In the genomic region with DNA sequence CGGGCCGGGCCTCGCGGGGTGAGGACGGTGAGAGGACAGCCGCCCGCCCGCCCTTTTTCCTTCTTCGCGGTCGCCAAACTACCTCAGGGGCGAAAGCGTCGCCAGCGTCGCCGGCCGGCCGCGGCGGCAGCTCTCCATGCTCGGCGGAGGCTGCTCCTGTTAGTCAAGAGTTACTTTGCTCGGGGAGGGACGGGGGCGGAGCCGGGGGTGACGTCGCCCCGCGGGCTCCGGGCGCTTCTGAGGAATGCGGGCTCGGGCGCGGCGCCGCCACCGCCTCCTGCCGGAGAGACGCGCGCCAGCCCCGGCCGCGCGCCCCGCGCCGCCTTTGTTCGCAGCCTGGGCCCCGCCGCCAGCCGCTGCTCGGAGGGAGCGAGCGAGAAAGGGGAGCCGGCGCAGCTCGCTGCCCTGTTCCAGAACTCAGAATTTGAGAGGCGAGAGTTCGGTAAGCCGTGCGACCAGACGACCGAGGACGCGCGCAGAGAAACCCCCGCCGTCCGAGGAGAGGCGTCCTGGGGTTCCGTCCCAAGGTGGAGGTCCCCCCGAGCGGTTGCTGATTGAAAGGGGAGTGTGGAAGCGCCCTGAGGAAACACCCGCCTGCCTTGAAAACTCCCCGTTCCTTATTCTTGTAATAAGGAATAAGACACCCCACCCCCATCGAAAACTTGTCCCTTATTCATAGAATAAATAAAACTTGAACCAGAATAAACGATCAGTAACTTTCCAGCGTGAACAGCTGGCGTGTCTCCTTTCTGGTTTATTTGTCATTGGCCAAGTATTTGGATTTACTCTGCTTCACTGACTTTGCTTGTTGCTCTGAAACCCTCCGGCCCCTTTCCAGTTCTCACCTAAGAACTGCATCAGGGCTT, we compare ENCODE assay signal across 8 cellular contexts. TPM values are rescaled to one million over a fixed set of nuclear protein-coding genes. Genes with fewer than 3 reads are reported as not detected.
DNase-seq lines count a peak whose midpoint lies in the region; ATAC-seq and TF ChIP-seq lines count a peak whose summit lies in the region.

TSS of gene PTPRK (minus strand) at position 164 of the 866 bp plus-strand sequence. CDS start 241 bp downstream, outside the sequence.

- no peaks in the 10 kb centered on the region for H3K9me3 ChIP-seq in BLaER1 treated with 17β-estradiol and CSF1 and Interleukin-3, amounts not matched to agents 10 nM and 100 nM (replicated peaks in 1 of 11)
- no peaks in the 10 kb centered on the region for H3K9me3 ChIP-seq in mucosa of stomach (ENCODE audit: control insufficient read depth, low read length)

- H3K4me2 ChIP-seq in BLaER1 treated with 17β-estradiol and CSF1 and Interleukin-3, amounts not matched to agents 10 nM and 100 nM: peak within 1 kb of the TSS; percentile 82 to 100 (median 96)

- peak; percentile 91 for DNase-seq in NCI-H82 (lab: John Stamatoyannopoulos, UW)
- peak; percentile 92 to 93 for DNase-seq in activated T-cell treated with anti-CD3 and anti-CD28 coated beads, Interleukin-2, amount 50 U/mL, for 48 hours
- DNase-seq in stimulated activated CD8-positive, alpha-beta memory T cell treated with anti-CD3 and anti-CD28 coated beads, Interleukin-4, amount 100 ng/mL, for 48 hours: peak; percentile 90

- peaks cover 7 to 14% (median 12%) of the 10 kb centered on the region in 10 experiments; a peak in 19 of 20 replicates for H3K4me1 ChIP-seq in BLaER1 treated with 17β-estradiol and CSF1 and Interleukin-3, amounts not matched to agents 10 nM and 100 nM
- H3K4me1 ChIP-seq in mucosa of stomach (ENCODE audit: control insufficient read depth, insufficient read depth, low read length): peaks cover 12% of the 10 kb centered on the region

- no peaks in the 10 kb centered on the region for H3K36me3 ChIP-seq in BLaER1 treated with 17β-estradiol and CSF1 and Interleukin-3, amounts not matched to agents 10 nM and 100 nM
- H3K36me3 ChIP-seq in mucosa of stomach (ENCODE audit: control insufficient read depth, insufficient read depth, low read length): no peaks in the 10 kb centered on the region

- TF ChIP-seq POLR2A in GM19099 (IDR thresholded peaks at IDR 0.05; ENCODE audit: extremely low read depth, insufficient read length, low read depth): peak; percentile 82

- peak within 1 kb of the TSS; percentile 82 to 89 (median 87) for H3K9ac ChIP-seq in BLaER1 treated with 17β-estradiol and CSF1 and Interleukin-3, amounts not matched to agents 10 nM and 100 nM
- H3K9ac ChIP-seq in mucosa of stomach (ENCODE audit: low read length): peak within 1 kb of the TSS; percentile 98

- peak; percentile 82 for ATAC-seq in HG03354 (IDR thresholded peaks at IDR 0.05; ENCODE audit: poor library complexity, severe bottlenecking, unreplicated experiment)
- peak; percentile 98 for ATAC-seq in esophagus mucosa

- peak within 1 kb of the TSS; percentile 72 to 86 (median 80) for H3K4me3 ChIP-seq in BLaER1 treated with 17β-estradiol and CSF1 and Interleukin-3, amounts not matched to agents 10 nM and 100 nM
- H3K4me3 ChIP-seq in mucosa of stomach (ENCODE audit: low read length): peak within 1 kb of the TSS; percentile 98

- peaks cover 0 to 18% (median 9%) of the 10 kb centered on the region in 11 experiments; a peak in 10 of 22 replicates for H3K27me3 ChIP-seq in BLaER1 treated with 17β-estradiol and CSF1 and Interleukin-3, amounts not matched to agents 10 nM and 100 nM
- H3K27me3 ChIP-seq in mucosa of stomach (ENCODE audit: control insufficient read depth, insufficient read depth, low read length): no peaks in the 10 kb centered on the region

- H3K27ac ChIP-seq in BLaER1 treated with 17β-estradiol and CSF1 and Interleukin-3, amounts not matched to agents 10 nM and 100 nM: peak within 1 kb of the TSS; percentile 70 to 86 (median 81)

- peaks cover 0 to 26% (median 5%) of the 10 kb centered on the region in 11 experiments; a peak in 7 of 22 replicates for H4K20me1 ChIP-seq in BLaER1 treated with 17β-estradiol and CSF1 and Interleukin-3, amounts not matched to agents 10 nM and 100 nM

RNA-seq across cellular contexts. Expression of gene PTPRK, which starts in this region (rescaled TPM):
- 13.0 TPM for total RNA-seq in esophagus mucosa

Comparison
In these comparisons a context has a peak if more than half of its experiments do, and no peak if none do; other contexts are left out.
1. Peak in every context shown above with its lines: DNase-seq, ATAC-seq, H3K4me3 ChIP-seq and H3K27ac ChIP-seq.